In the genomic region with DNA sequence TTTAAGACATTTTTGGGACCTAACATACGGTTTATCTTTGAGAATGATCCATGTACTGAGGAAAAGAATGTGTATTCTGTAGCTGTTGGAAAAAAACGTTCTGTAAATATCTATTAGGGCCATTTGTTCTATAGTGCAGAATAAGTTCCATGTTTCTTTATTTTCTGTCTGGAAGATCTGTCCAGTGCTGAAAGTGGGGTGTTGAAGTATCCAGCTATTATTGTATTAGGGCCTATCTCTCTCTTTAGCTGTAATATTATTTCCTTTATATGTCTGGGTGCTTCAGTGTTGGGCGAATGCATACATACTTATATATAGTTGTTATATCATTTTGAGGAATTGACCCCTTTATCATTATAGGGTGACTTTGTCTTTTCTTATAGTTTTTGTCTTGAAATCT, we compare ENCODE assay signal across 28 cellular contexts. TPM values are rescaled to one million over a fixed set of nuclear protein-coding genes. Genes with fewer than 3 reads are reported as not detected.
DNase-seq lines count a peak whose midpoint lies in the region; ATAC-seq, FAIRE-seq and TF ChIP-seq lines count a peak whose summit lies in the region.
"Had no signal": no experiment of that assay in that cellular context is flagged by ENCODE, and none has a peak within 500 bp of the region (broad histone marks: within the 10 kb centered on the region; RNA-seq: fewer than 3 reads in every experiment).

No MANE protein-coding gene starts in this region.

- no peaks in the 10 kb centered on the region; the same call in 1 of the 2 replicates for H3K9me2 ChIP-seq in SK-N-SH

- H3K36me3 ChIP-seq in SK-N-SH (replicated peaks in 1 of 2; ENCODE audit: control insufficient read depth in 1 of 2, insufficient read depth in 2 of 2, low read length in 1 of 2) (no peaks in the 10 kb centered on the region), HEK293 (ENCODE audit: control insufficient read depth in 2 of 2, insufficient read depth in 1 of 2, low read length in 2 of 2) (no peaks in the 10 kb centered on the region), astrocyte (ENCODE audit: insufficient read depth, low read length) (no peaks in the 10 kb centered on the region)
- H3K36me3 ChIP-seq: BE2C, BLaER1 had no signal

- H3K4me1 ChIP-seq in SK-N-SH (ENCODE audit: control insufficient read depth in 1 of 2, insufficient read depth in 2 of 2, low read depth in 1 of 2, low read length in 1 of 2) = no peaks in the 10 kb centered on the region
- no peaks in the 10 kb centered on the region for H3K4me1 ChIP-seq in HEK293 (ENCODE audit: control insufficient read depth, insufficient read depth, low read length)
- H3K4me1 ChIP-seq in astrocyte (ENCODE audit: insufficient read depth, low read length) = no peaks in the 10 kb centered on the region
- H3K4me1 ChIP-seq: BE2C, BLaER1 had no signal

- H4K20me1 ChIP-seq in SK-N-SH (ENCODE audit: insufficient read depth) (no peaks in the 10 kb centered on the region), astrocyte (ENCODE audit: insufficient read depth, low read length) (no peaks in the 10 kb centered on the region)
- H4K20me1 ChIP-seq: BLaER1 had no signal

- no peak overlapping the region for H3K9ac ChIP-seq in SK-N-SH
- H3K9ac ChIP-seq in astrocyte (ENCODE audit: low read length) = no peak overlapping the region
- H3K9ac ChIP-seq: BLaER1 had no signal

- no peak for ATAC-seq in SK-N-SH treated with all-trans-retinoic acid at 6 μM for 48 hours
- ATAC-seq: GM12878 had no signal

- CTCF ChIA-PET in SK-N-SH (lab: Yijun Ruan, JAX) = interaction anchor here (0.6 kb wide), 1 partner anchor 13 kb away, joined by 3 read pairs; no protein-coding TSS in a partner anchor
- CTCF ChIA-PET in HEK293 (lab: Yijun Ruan, JAX) = no interaction called here

- no peak for TF ChIP-seq EP300 in SK-N-SH (IDR thresholded peaks at IDR 0.05; ENCODE audit: borderline replicate concordance in 1 of 2, low read depth in 1 of 2, low read length in 1 of 2)

- H2AFZ ChIP-seq in SK-N-SH (ENCODE audit: low read depth) (no peak overlapping the region), astrocyte (ENCODE audit: low read depth, low read length) (no peak overlapping the region)

- H3F3A ChIP-seq in SK-N-SH (replicated peaks; ENCODE audit: insufficient read depth) = no peaks in the 10 kb centered on the region

- no peaks in the 10 kb centered on the region for H3K4me1 Mint-ChIP-seq in astrocyte (ENCODE audit: low read depth, unreplicated experiment)
- H3K4me1 Mint-ChIP-seq: CD14-positive monocyte; CD4-positive, alpha-beta memory T cell; CD4-positive, CD25-positive, alpha-beta regulatory T cell; CD8-positive, alpha-beta memory T cell had no signal

- no peak overlapping the region for H3K27ac ChIP-seq in SK-N-SH (ENCODE audit: low read depth in 2 of 2, low read length in 1 of 2)
- no peak overlapping the region for H3K27ac ChIP-seq in HEK293 (ENCODE audit: extremely low read depth, low read depth, low read length)
- no peak overlapping the region for H3K27ac ChIP-seq in astrocyte (ENCODE audit: low read depth, low read length)
- H3K27ac ChIP-seq: 22Rv1, BLaER1 had no signal

- H3K4me3 Mint-ChIP-seq in astrocyte (ENCODE audit: unreplicated experiment) = no peak overlapping the region
- H3K4me3 Mint-ChIP-seq: CD14-positive monocyte; CD4-positive, alpha-beta memory T cell; CD4-positive, CD25-positive, alpha-beta regulatory T cell; CD8-positive, alpha-beta memory T cell had no signal

- no peaks in the 10 kb centered on the region for H3K36me3 Mint-ChIP-seq in astrocyte (ENCODE audit: low read depth, unreplicated experiment)
- H3K36me3 Mint-ChIP-seq: CD14-positive monocyte; CD4-positive, alpha-beta memory T cell; CD4-positive, CD25-positive, alpha-beta regulatory T cell; CD8-positive, alpha-beta memory T cell had no signal

- H3K27ac Mint-ChIP-seq in astrocyte (ENCODE audit: unreplicated experiment) = no peak overlapping the region
- H3K27ac Mint-ChIP-seq: CD14-positive monocyte; CD4-positive, alpha-beta memory T cell; CD4-positive, CD25-positive, alpha-beta regulatory T cell had no signal

- FAIRE-seq in astrocyte (lab: Jason Lieb, UNC) = peak; percentile 98
- FAIRE-seq: GM12878, GM12892, GM18507 had no signal

- H3K4me2 ChIP-seq in SK-N-SH = no peak overlapping the region
- no peak overlapping the region for H3K4me2 ChIP-seq in astrocyte (ENCODE audit: low read length)
- H3K4me2 ChIP-seq: BLaER1 had no signal

- intact Hi-C loops in posterior vena cava (cut with DNase I) = no loop called here

- no peaks in the 10 kb centered on the region for H3K27me3 Mint-ChIP-seq in astrocyte (ENCODE audit: low read depth, unreplicated experiment)
- H3K27me3 Mint-ChIP-seq: CD4-positive, alpha-beta memory T cell; CD4-positive, CD25-positive, alpha-beta regulatory T cell; CD8-positive, alpha-beta memory T cell had no signal

- POLR2A ChIA-PET in SK-N-SH (lab: Yijun Ruan, JAX) = no interaction called here
- POLR2A ChIA-PET in HEK293 (lab: Yijun Ruan, JAX) = no interaction called here

- DNase-seq in SK-N-SH (no peak), astrocyte (ENCODE audit: low read depth) (no peak), NCI-H2196 treated with DMSO at 0.1 percent for 48 hours (lab: John Stamatoyannopoulos, UW; ENCODE audit: unreplicated experiment) (no peak), posterior vena cava (ENCODE audit: low spot score) (no peak)
- DNase-seq: ACHN; BE2C; C1 segment of cervical spinal cord; CD4-positive, alpha-beta memory T cell; CD4-positive, CD25-positive, alpha-beta regulatory T cell; CD8-positive, alpha-beta memory T cell; COR-L47; DMS53; DMS79; DND-41; EL; GDM1 had no signal

- H3K9me3 ChIP-seq in SK-N-SH = no peaks in the 10 kb centered on the region
- H3K9me3 ChIP-seq in HEK293 (ENCODE audit: control insufficient read depth, insufficient read depth, low read depth, low read length) = no peaks in the 10 kb centered on the region
- H3K9me3 ChIP-seq in astrocyte (ENCODE audit: insufficient read depth, low read depth, low read length) = no peaks in the 10 kb centered on the region
- H3K9me3 ChIP-seq: BE2C, BLaER1 had no signal

- H3K4me3 ChIP-seq in SK-N-SH (ENCODE audit: low read depth in 2 of 2, low read length in 1 of 2) (no peak overlapping the region), HEK293 (ENCODE audit: low read depth, low read length) (no peak overlapping the region), astrocyte (ENCODE audit: insufficient read depth, low read depth, low read length) (no peak overlapping the region)
- H3K4me3 ChIP-seq: BLaER1, GM12878 had no signal

- no peaks in the 10 kb centered on the region for H3K9me3 Mint-ChIP-seq in astrocyte (ENCODE audit: unreplicated experiment)

- H3K79me2 ChIP-seq in SK-N-SH (ENCODE audit: insufficient read depth) (no peaks in the 10 kb centered on the region), astrocyte (ENCODE audit: insufficient read depth, low read length) (no peaks in the 10 kb centered on the region)

- TF ChIP-seq RAD21 in SK-N-SH (IDR thresholded peaks at IDR 0.05; ENCODE audit: low read length) = no peak

- H3K27me3 ChIP-seq in SK-N-SH (ENCODE audit: insufficient read depth) (no peaks in the 10 kb centered on the region), astrocyte (ENCODE audit: insufficient read depth, low read length) (no peaks in the 10 kb centered on the region)
- H3K27me3 ChIP-seq: BE2C had no signal

- 3% methylated on average over 3 of the region's 3 CpGs for WGBS in SK-N-SH (ENCODE audit: low lambda C conversion rate)

- TF ChIP-seq CTCF in SK-N-SH (IDR thresholded peaks at IDR 0.05) = no peak
- no peak for TF ChIP-seq CTCF in HEK293 (tag by site-specific recombination; IDR thresholded peaks at IDR 0.05)
- no peak for TF ChIP-seq CTCF in astrocyte (IDR thresholded peaks at IDR 0.05; ENCODE audit: insufficient read depth, low read depth, low read length)

TF ChIP-seq in SK-N-SH treated with all-trans-retinoic acid at 6 μM for 48 hours, 23 proteins besides CTCF, POLR2A, EP300 and RAD21 (continues in another document):
- TF ChIP-seq, protein P1, sequence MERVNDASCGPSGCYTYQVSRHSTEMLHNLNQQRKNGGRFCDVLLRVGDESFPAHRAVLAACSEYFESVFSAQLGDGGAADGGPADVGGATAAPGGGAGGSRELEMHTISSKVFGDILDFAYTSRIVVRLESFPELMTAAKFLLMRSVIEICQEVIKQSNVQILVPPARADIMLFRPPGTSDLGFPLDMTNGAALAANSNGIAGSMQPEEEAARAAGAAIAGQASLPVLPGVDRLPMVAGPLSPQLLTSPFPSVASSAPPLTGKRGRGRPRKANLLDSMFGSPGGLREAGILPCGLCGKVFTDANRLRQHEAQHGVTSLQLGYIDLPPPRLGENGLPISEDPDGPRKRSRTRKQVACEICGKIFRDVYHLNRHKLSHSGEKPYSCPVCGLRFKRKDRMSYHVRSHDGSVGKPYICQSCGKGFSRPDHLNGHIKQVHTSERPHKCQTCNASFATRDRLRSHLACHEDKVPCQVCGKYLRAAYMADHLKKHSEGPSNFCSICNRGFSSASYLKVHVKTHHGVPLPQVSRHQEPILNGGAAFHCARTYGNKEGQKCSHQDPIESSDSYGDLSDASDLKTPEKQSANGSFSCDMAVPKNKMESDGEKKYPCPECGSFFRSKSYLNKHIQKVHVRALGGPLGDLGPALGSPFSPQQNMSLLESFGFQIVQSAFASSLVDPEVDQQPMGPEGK (CRISPR knock-in tag; IDR thresholded peaks at IDR 0.05; ENCODE audit: borderline replicate concordance) = no peak
- no peak for TF ChIP-seq RARB (CRISPR knock-in tag; IDR thresholded peaks at IDR 0.05)
- no peak for TF ChIP-seq ZFP3 (CRISPR knock-in tag; IDR thresholded peaks at IDR 0.05)
- no peak for TF ChIP-seq TCF4 (CRISPR knock-in tag; IDR thresholded peaks at IDR 0.05; ENCODE audit: borderline replicate concordance)

TF ChIP-seq in HEK293, 187 proteins besides CTCF, POLR2A, EP300 and RAD21 (continues in another document):
- no peak for TF ChIP-seq ZNF544 (tag by site-specific recombination; IDR thresholded peaks at IDR 0.05)

RNA-seq across cellular contexts. Expression of gene MAGEC1, which starts 24.7 kb away (rescaled TPM):
- polyA plus RNA-seq in SK-N-SH (2012; rRNA removed) = 22.2 and 28.7 TPM in 2 replicates
- polyA plus RNA-seq in SK-N-SH (2012; cell fraction: cytosol; rRNA removed) = 24.8 and 26.3 TPM in 2 replicates
- 12.2 and 20.1 TPM in 2 replicates for polyA plus RNA-seq in SK-N-SH (2012; cell fraction: nucleus; rRNA removed)
- not detected in 2 replicates for total RNA-seq in astrocyte
- total RNA-seq in posterior vena cava = not detected
- total RNA-seq: A172; A673; CD4-positive, alpha-beta memory T cell; CD4-positive, CD25-positive, alpha-beta regulatory T cell; CD8-positive, alpha-beta memory T cell; G401 had no signal
- polyA plus RNA-seq: AG04450; CD14-positive monocyte; CD4-positive, alpha-beta memory T cell; CD4-positive, CD25-positive, alpha-beta regulatory T cell; CD8-positive, alpha-beta memory T cell had no signal

Comparison
In these comparisons a context has a peak if more than half of its experiments do, and no peak if none do; other contexts are left out.
1. Of the 4 proteins assayed by ChIP-seq in both HEK293 and SK-N-SH: peak only in HEK293: none; only in SK-N-SH: none; in both: REST; in neither: 3.